ENCODE assay signal across 30 cellular contexts in the genomic region with DNA sequence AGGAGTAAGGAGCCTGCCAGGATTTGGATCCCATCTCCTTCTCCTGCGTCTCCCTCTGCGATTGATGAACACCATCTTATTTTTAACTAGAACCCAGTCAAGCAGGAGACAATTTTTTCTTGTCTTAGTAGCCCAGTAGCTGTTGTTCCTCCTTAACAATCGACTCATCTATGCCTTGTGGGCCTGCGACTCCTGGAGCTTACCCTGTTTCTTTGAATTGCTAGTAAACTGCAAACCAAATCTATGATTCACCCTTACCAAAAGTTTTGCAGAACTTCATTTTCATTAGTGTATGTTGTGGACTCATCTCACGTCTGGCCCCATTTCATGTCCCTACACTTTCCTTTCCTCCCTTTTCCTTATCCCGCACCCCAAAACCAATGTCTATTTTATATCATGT. TPM values are rescaled to one million over a fixed set of nuclear protein-coding genes. Genes with fewer than 3 reads are reported as not detected.
"Had no signal": no experiment of that assay in that cellular context is flagged by ENCODE, and none has a peak within 500 bp of the region (broad histone marks: within the 10 kb centered on the region; RNA-seq: fewer than 3 reads in every experiment).

No MANE protein-coding gene starts in this region.

- DNase-seq: activated CD4-positive, alpha-beta T cell treated with anti-CD3 and anti-CD28 coated beads for 48 hours; activated CD4-positive, alpha-beta T cell treated with anti-CD3 and anti-CD28 coated beads, Interleukin-2, amount 50 U/mL, for 4 hours; activated CD4-positive, CD25-positive, alpha-beta regulatory T cell treated with anti-CD3 and anti-CD28 coated beads, Interleukin-2, amount 50 U/mL, for 72 hours; activated CD8-positive, alpha-beta memory T cell treated with anti-CD3 and anti-CD28 coated beads, Interleukin-2, amount 50 U/mL, for 48 hours; activated CD8-positive, alpha-beta T cell treated with anti-CD3 and anti-CD28 coated beads, Interleukin-2, amount 10 ng/mL, durations not matched to agents 7 days and 5 days; activated gamma-delta T cell; activated naive CD4-positive, alpha-beta T cell treated with anti-CD3 and anti-CD28 coated beads for 36 hours; activated T-cell treated with anti-CD3 and anti-CD28 coated beads, Interleukin-2, amount 50 U/mL, for 1 hour; amygdala; Kasumi-1; KBM-7; NCI-H1105; NCI-H1436; NCI-H1694 treated with DMSO at 0.1 percent for 48 hours; NCI-H2029 treated with DMSO at 0.1 percent for 48 hours; NCI-H345; NCI-H510A; NCI-H526 treated with DMSO at 0.1 percent for 48 hours; NK-92 treated with Interleukin-12 subunit alpha and Interleukin-12 subunit beta, amount 100 ng/mL, for 24 hours; OCI-M1; Peyer's patch; SHP77 had no signal

- H3K27ac Mint-ChIP-seq: activated CD8-positive, alpha-beta T cell treated with anti-CD3 and anti-CD28 coated beads, Interleukin-2, amount 10 ng/mL, durations not matched to agents 7 days and 5 days; activated naive CD4-positive, alpha-beta T cell treated with anti-CD3 and anti-CD28 coated beads for 36 hours; activated naive CD8-positive, alpha-beta T cell; brain; T-helper 1 cell treated with Interleukin-12 subunit alpha and Interleukin-12 subunit beta and Interleukin-4 antibody, amounts not matched to agents 30 μg/mL and 1 μg/mL, for 36 hours; WTC11 had no signal

- H3K4me3 Mint-ChIP-seq: activated CD8-positive, alpha-beta T cell treated with anti-CD3 and anti-CD28 coated beads, Interleukin-2, amount 10 ng/mL, durations not matched to agents 7 days and 5 days; activated naive CD4-positive, alpha-beta T cell treated with anti-CD3 and anti-CD28 coated beads for 36 hours; activated naive CD8-positive, alpha-beta T cell; brain; T-helper 1 cell treated with Interleukin-12 subunit alpha and Interleukin-12 subunit beta and Interleukin-4 antibody, amounts not matched to agents 30 μg/mL and 1 μg/mL, for 36 hours; WTC11 had no signal

- H3K9me3 Mint-ChIP-seq: activated naive CD4-positive, alpha-beta T cell treated with anti-CD3 and anti-CD28 coated beads for 36 hours; brain; T-helper 1 cell treated with Interleukin-12 subunit alpha and Interleukin-12 subunit beta and Interleukin-4 antibody, amounts not matched to agents 30 μg/mL and 1 μg/mL, for 36 hours had no signal

- ATAC-seq: activated CD8-positive, alpha-beta T cell treated with anti-CD3 and anti-CD28 coated beads, Interleukin-2, amount 10 ng/mL, durations not matched to agents 7 days and 5 days; WTC11 had no signal

- H3K36me3 Mint-ChIP-seq: activated naive CD8-positive, alpha-beta T cell; brain; WTC11 had no signal

- FAIRE-seq: astrocyte had no signal

- H3K36me3 ChIP-seq: cardiac muscle cell, Peyer's patch, SJSA1 had no signal

- H3K27me3 ChIP-seq: Peyer's patch had no signal

- H3K4me3 ChIP-seq: cardiac muscle cell, Peyer's patch, SJSA1 had no signal

- H3K27me3 Mint-ChIP-seq: activated naive CD8-positive, alpha-beta T cell; brain had no signal

RNA-seq across cellular contexts. Expression of gene TRIL, which starts 37.7 kb away (rescaled TPM):
- total RNA-seq: activated CD8-positive, alpha-beta T cell treated with anti-CD3 and anti-CD28 coated beads, Interleukin-2, amount 10 ng/mL, durations not matched to agents 7 days and 5 days; activated naive CD4-positive, alpha-beta T cell treated with anti-CD3 and anti-CD28 coated beads for 36 hours; MCF 10A had no signal
